ENCODE assay signal across 22 cellular contexts in the genomic region with DNA sequence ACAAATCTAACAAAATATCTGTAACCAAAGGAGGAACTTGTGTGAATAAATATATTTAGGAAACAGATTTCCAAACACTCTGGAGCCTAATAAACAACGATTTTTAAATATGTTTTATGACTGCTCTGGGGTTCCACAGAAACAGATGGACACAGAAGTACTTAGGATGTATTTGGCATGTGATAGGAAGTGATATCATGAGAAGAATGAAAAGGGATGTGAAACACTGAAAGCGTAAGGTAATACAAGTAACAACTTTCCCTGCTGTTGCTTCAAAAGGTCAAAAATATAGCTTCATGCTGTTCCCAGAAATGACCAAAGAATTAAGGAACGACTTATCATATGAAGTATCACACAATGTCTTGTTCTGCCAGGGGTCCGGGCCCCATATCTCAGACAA. TPM values are rescaled to one million over a fixed set of nuclear protein-coding genes. Genes with fewer than 3 reads are reported as not detected.
DNase-seq lines count a peak whose midpoint lies in the region; ATAC-seq, FAIRE-seq and TF ChIP-seq lines count a peak whose summit lies in the region.
"Had no signal": no experiment of that assay in that cellular context is flagged by ENCODE, and none has a peak within 500 bp of the region (broad histone marks: within the 10 kb centered on the region; RNA-seq: fewer than 3 reads in every experiment).

No MANE protein-coding gene starts in this region.

- POLR2A ChIA-PET in PC-9 (lab: Charles Lee; ENCODE audit: unreplicated experiment): no interaction called here

- no peaks in the 10 kb centered on the region for H3K27me3 Mint-ChIP-seq in stimulated activated memory B cell treated with anti-CD40 and anti-IgM and Interleukin-4, amounts not matched to agents 10 μg/mL and 1 μg/mL and 100 μg/mL, for 72 hours

- TF ChIP-seq POLR2A in GM12891 (IDR thresholded peaks at IDR 0.05; ENCODE audit: low read depth, low read length): no peak

- H3K9me2 ChIP-seq in PC-9 (ENCODE audit: insufficient read depth): no peaks in the 10 kb centered on the region

- H2AFZ ChIP-seq in PC-9: peak overlapping the region; percentile 24; the same call in 1 of the 2 replicates

- H3K36me3 ChIP-seq in PC-9 (ENCODE audit: low read depth): no peaks in the 10 kb centered on the region
- H3K36me3 ChIP-seq: BLaER1 treated with 17β-estradiol and CSF1 and Interleukin-3, amounts not matched to agents 10 nM and 100 nM had no signal

- no peaks in the 10 kb centered on the region for H3K36me3 Mint-ChIP-seq in stimulated activated memory B cell treated with anti-CD40 and anti-IgM and Interleukin-4, amounts not matched to agents 10 μg/mL and 1 μg/mL and 100 μg/mL, for 72 hours
- H3K36me3 Mint-ChIP-seq: CD8-positive, alpha-beta T cell had no signal

- BruUV-seq in PC-9 (replicated peaks; lab: Mats Ljungman, UMichigan): no TSS peak

- H3K4me3 Mint-ChIP-seq in stimulated activated memory B cell treated with anti-CD40 and anti-IgM and Interleukin-4, amounts not matched to agents 10 μg/mL and 1 μg/mL and 100 μg/mL, for 72 hours: no peak overlapping the region
- H3K4me3 Mint-ChIP-seq: B cell; CD4-positive, alpha-beta T cell; CD8-positive, alpha-beta T cell had no signal

- no peaks in the 10 kb centered on the region for H3F3A ChIP-seq in PC-9 (ENCODE audit: insufficient read depth, low read depth)

- peaks cover 5% of the 10 kb centered on the region for H3K4me1 Mint-ChIP-seq in stimulated activated memory B cell treated with anti-CD40 and anti-IgM and Interleukin-4, amounts not matched to agents 10 μg/mL and 1 μg/mL and 100 μg/mL, for 72 hours
- H3K4me1 Mint-ChIP-seq: B cell had no signal

- no peak for TF ChIP-seq CTCF in PC-9 (conservative IDR thresholded peaks at IDR 0.05)

- H3K79me2 ChIP-seq in PC-9 (ENCODE audit: low read depth): no peaks in the 10 kb centered on the region

- peak; percentile 55 for ATAC-seq in stimulated activated memory B cell treated with anti-CD40 and anti-IgM and Interleukin-4, amounts not matched to agents 10 μg/mL and 1 μg/mL and 100 μg/mL, for 72 hours
- no peak for ATAC-seq in HG02588 (IDR thresholded peaks at IDR 0.05; ENCODE audit: unreplicated experiment)
- ATAC-seq in HG03460 (IDR thresholded peaks at IDR 0.05; ENCODE audit: unreplicated experiment): no peak
- ATAC-seq: A549; CD8-positive, alpha-beta T cell had no signal

- H3K4me2 ChIP-seq in PC-9: no peak overlapping the region
- H3K4me2 ChIP-seq: A549; BLaER1 treated with 17β-estradiol and CSF1 and Interleukin-3, amounts not matched to agents 10 nM and 100 nM had no signal

- H3K4me3 ChIP-seq in PC-9: no peak overlapping the region
- H3K4me3 ChIP-seq: A549; BLaER1 treated with 17β-estradiol and CSF1 and Interleukin-3, amounts not matched to agents 10 nM and 100 nM had no signal

- H3K9me3 ChIP-seq in PC-9 (ENCODE audit: insufficient read depth, low read depth): no peaks in the 10 kb centered on the region
- H3K9me3 ChIP-seq: A549, Caco-2 had no signal

- CTCF ChIA-PET in PC-9 (lab: Charles Lee): no interaction called here

- DNase-seq in GM12891 (ENCODE audit: insufficient read length, low spot score) (no peak), PC-9 (no peak), mucosa of gallbladder (ENCODE audit: low spot score) (no peak)
- DNase-seq: AML-193; Caco-2; Calu3; CD4-positive, alpha-beta T cell; CD8-positive, alpha-beta T cell; DMS79 treated with DMSO at 0.1 percent for 48 hours; GF-D8 had no signal

- H3K27ac Mint-ChIP-seq in stimulated activated memory B cell treated with anti-CD40 and anti-IgM and Interleukin-4, amounts not matched to agents 10 μg/mL and 1 μg/mL and 100 μg/mL, for 72 hours: no peak overlapping the region
- H3K27ac Mint-ChIP-seq: B cell; CD4-positive, alpha-beta T cell; CD8-positive, alpha-beta T cell had no signal

- H3K27ac ChIP-seq in PC-9: no peak overlapping the region
- H3K27ac ChIP-seq: 22Rv1; A549; BLaER1 treated with 17β-estradiol and CSF1 and Interleukin-3, amounts not matched to agents 10 nM and 100 nM; C4-2B had no signal

- H3K27me3 ChIP-seq in PC-9 (ENCODE audit: insufficient read depth, low read depth): no peaks in the 10 kb centered on the region

- no peaks in the 10 kb centered on the region for H3K9me3 Mint-ChIP-seq in stimulated activated memory B cell treated with anti-CD40 and anti-IgM and Interleukin-4, amounts not matched to agents 10 μg/mL and 1 μg/mL and 100 μg/mL, for 72 hours
- H3K9me3 Mint-ChIP-seq: CD4-positive, alpha-beta T cell; CD8-positive, alpha-beta T cell had no signal

- intact Hi-C loops in PC-9 (cut with micrococcal nuclease; ENCODE audit: unreplicated experiment): loop anchor here (1.0 kb wide), 1 partner anchor 129 kb away; no protein-coding TSS in a partner anchor

- no peaks in the 10 kb centered on the region for H4K20me1 ChIP-seq in PC-9 (ENCODE audit: insufficient read depth)
- H4K20me1 ChIP-seq: BLaER1 treated with 17β-estradiol and CSF1 and Interleukin-3, amounts not matched to agents 10 nM and 100 nM had no signal

- no peak for FAIRE-seq in GM12891 (lab: Jason Lieb, UNC)
- FAIRE-seq: A549, D721Med, G401.6, GM12892, GM18507 had no signal

- H3K4me1 ChIP-seq in PC-9 (replicated peaks; ENCODE audit: insufficient read depth): no peaks in the 10 kb centered on the region
- H3K4me1 ChIP-seq: A549; BLaER1 treated with 17β-estradiol and CSF1 and Interleukin-3, amounts not matched to agents 10 nM and 100 nM; Caco-2 had no signal

TF ChIP-seq in GM12891, 5 proteins besides CTCF, POLR2A, EP300 and RAD21:
- TF ChIP-seq POLR2AphosphoS5 (IDR thresholded peaks at IDR 0.05; ENCODE audit: low read depth, low read length): no peak
- TF ChIP-seq PAX5 (IDR thresholded peaks at IDR 0.05; ENCODE audit: insufficient read depth, low read length, severe bottlenecking): no peak
- peak; percentile 23; the same call in 1 of the 2 replicates for TF ChIP-seq SPI1 (IDR thresholded peaks at IDR 0.05; ENCODE audit: low read depth, low read length)

RNA-seq across cellular contexts. Expression of a gene that starts 26.1 kb away (rescaled TPM):
- not detected for polyA plus RNA-seq in GM12891 (2012; ENCODE audit: low read depth, missing spikeins)
- 3.0 and 4.1 TPM in 2 replicates for total RNA-seq in PC-9 (2021)
- total RNA-seq in mucosa of gallbladder: 4.5 TPM
- total RNA-seq: CD8-positive, alpha-beta T cell had no signal
